Comparison of ENCODE assay signal across 17 cellular contexts in genomic region chr9:136663311-136663679, GRCh38. TPM values are rescaled to one million over a fixed set of nuclear protein-coding genes. Genes with fewer than 3 reads are reported as not detected.
DNase-seq lines count a peak whose midpoint lies in the region; ATAC-seq and TF ChIP-seq lines count a peak whose summit lies in the region.
"Had no signal": no experiment of that assay in that cellular context is flagged by ENCODE, and none has a peak within 500 bp of the region (broad histone marks: within the 10 kb centered on the region; RNA-seq: fewer than 3 reads in every experiment).

No MANE protein-coding gene starts in this region.

- H3K36me3 ChIP-seq in BLaER1 treated with 17β-estradiol and CSF1 and Interleukin-3, amounts not matched to agents 10 nM and 100 nM, result no peaks in the 10 kb centered on the region
- peaks cover 20% of the 10 kb centered on the region for H3K36me3 ChIP-seq in lower lobe of right lung
- H3K36me3 ChIP-seq in spleen, result peaks cover 0 to 36% (median 5%) of the 10 kb centered on the region in 6 donors

- TF ChIP-seq POLR2A in spleen (IDR thresholded peaks at IDR 0.05), result no peak

- intact Hi-C loops in lower lobe of right lung (cut with DNase I) (no loop called here), spleen (cut with DNase I; ENCODE audit: low total_unique reads) (no loop called here)

- DNase-seq in coronary artery (ENCODE audit: low spot score), result no peak
- no peak for DNase-seq in lower lobe of right lung
- no peak for DNase-seq in spleen
- no peak for DNase-seq in effector CD4-positive, alpha-beta T cell
- DNase-seq: ACHN; activated CD4-positive, alpha-beta T cell treated with anti-CD3 and anti-CD28 coated beads, Interleukin-2, amount 50 U/mL, for 4 hours; activated T-cell treated with anti-CD3 and anti-CD28 coated beads, Interleukin-2, amount 50 U/mL, for 24 hours; CD4-positive, alpha-beta memory T cell; effector memory CD4-positive, alpha-beta T cell; foreskin fibroblast; NCI-H1092 treated with DMSO at 0.1 percent for 48 hours; stimulated activated CD4-positive, alpha-beta T cell treated with anti-CD3 and anti-CD28 coated beads, Interleukin-4, amount 100 ng/mL, for 24 hours; stimulated activated CD8-positive, alpha-beta memory T cell treated with anti-CD3 and anti-CD28 coated beads, Interleukin-4, amount 100 ng/mL, for 48 hours had no signal

- 33 to 45% (median 35%) methylated on average over 14 to 16 of the region's 16 CpGs for WGBS in spleen, 5 donors

- H3K9me3 ChIP-seq in BLaER1 treated with 17β-estradiol and CSF1 and Interleukin-3, amounts not matched to agents 10 nM and 100 nM (replicated peaks in 1 of 11), result no peaks in the 10 kb centered on the region
- no peaks in the 10 kb centered on the region for H3K9me3 ChIP-seq in lower lobe of right lung
- no peaks in the 10 kb centered on the region for H3K9me3 ChIP-seq in spleen

- ATAC-seq in lower lobe of right lung (no peak), HG03159 (IDR thresholded peaks at IDR 0.05; ENCODE audit: unreplicated experiment) (no peak), GM19397 (IDR thresholded peaks at IDR 0.05; ENCODE audit: unreplicated experiment) (no peak), HG03175 (IDR thresholded peaks at IDR 0.05; ENCODE audit: unreplicated experiment) (no peak)

- peaks cover 33 to 94% (median 65%) of the 10 kb centered on the region in 11 experiments; a peak in 20 of 22 replicates for H3K27me3 ChIP-seq in BLaER1 treated with 17β-estradiol and CSF1 and Interleukin-3, amounts not matched to agents 10 nM and 100 nM
- H3K27me3 ChIP-seq in lower lobe of right lung (ENCODE audit: low read depth) (peaks cover 67% of the 10 kb centered on the region), spleen (replicated peaks in 1 of 7) (peaks cover 3 to 96% (median 57%) of the 10 kb centered on the region in 7 donors)

- H3K4me2 ChIP-seq in BLaER1 treated with 17β-estradiol and CSF1 and Interleukin-3, amounts not matched to agents 10 nM and 100 nM, result peak overlapping the region; percentile 5 to 100 (median 98); a peak in 20 of 22 replicates

- TF ChIP-seq CTCF in coronary artery (IDR thresholded peaks at IDR 0.05), result no peak
- no peak for TF ChIP-seq CTCF in lower lobe of right lung (IDR thresholded peaks at IDR 0.05)
- no peak for TF ChIP-seq CTCF in spleen (IDR thresholded peaks at IDR 0.05 in 8 of 11, conservative IDR thresholded peaks at IDR 0.05 in 3 of 11)

- H3K9ac ChIP-seq in BLaER1 treated with 17β-estradiol and CSF1 and Interleukin-3, amounts not matched to agents 10 nM and 100 nM, result peak overlapping the region in 4 of 11 experiments; percentile 5 to 39 (median 17); a peak in 3 of 22 replicates

- no peak overlapping the region for H3K4me3 ChIP-seq in BLaER1 treated with 17β-estradiol and CSF1 and Interleukin-3, amounts not matched to agents 10 nM and 100 nM
- H3K4me3 ChIP-seq in coronary artery (peak overlapping the region; percentile 76), lower lobe of right lung (peak overlapping the region; percentile 61), spleen (peak overlapping the region; percentile 48 to 84 (median 64))

- peaks cover 40 to 95% (median 93%) of the 10 kb centered on the region in 10 experiments for H3K4me1 ChIP-seq in BLaER1 treated with 17β-estradiol and CSF1 and Interleukin-3, amounts not matched to agents 10 nM and 100 nM
- peaks cover 6% of the 10 kb centered on the region for H3K4me1 ChIP-seq in lower lobe of right lung
- peaks cover 6 to 72% (median 35%) of the 10 kb centered on the region in 6 donors for H3K4me1 ChIP-seq in spleen

- no peak overlapping the region for H3K27ac ChIP-seq in BLaER1 treated with 17β-estradiol and CSF1 and Interleukin-3, amounts not matched to agents 10 nM and 100 nM
- H3K27ac ChIP-seq in coronary artery, result peak overlapping the region in 1 of 2 donors; percentile 72
- H3K27ac ChIP-seq in lower lobe of right lung, result peak overlapping the region; percentile 94
- peak overlapping the region; percentile 38 to 90 (median 84) for H3K27ac ChIP-seq in spleen

- peaks cover 0 to 58% (median 20%) of the 10 kb centered on the region in 11 experiments; a peak in 18 of 22 replicates for H4K20me1 ChIP-seq in BLaER1 treated with 17β-estradiol and CSF1 and Interleukin-3, amounts not matched to agents 10 nM and 100 nM

RNA-seq across cellular contexts. Expression of gene EGFL7, which starts 0.6 kb away (rescaled TPM):
- 230 TPM for total RNA-seq in lower lobe of right lung
- 100 to 1,000 TPM; 132 to 246 (median 179) TPM for total RNA-seq in spleen
- 100 to 1,000 TPM; 169 to 522 (median 409) TPM for polyA plus RNA-seq in spleen
- total RNA-seq: CD4-positive, alpha-beta memory T cell had no signal

RNA-seq across cellular contexts. Expression of gene AGPAT2, which starts 24.0 kb away (rescaled TPM):
- total RNA-seq in lower lobe of right lung, result 106 TPM
- total RNA-seq in spleen, result 10 to 100 TPM; 26.9 to 47.7 (median 40.4) TPM
- polyA plus RNA-seq in spleen, result 10 to 100 TPM; 31.9 to 43.8 (median 35.1) TPM

RNA-seq across cellular contexts. Expression of gene DIPK1B, which starts 49.1 kb away (rescaled TPM):
- total RNA-seq in lower lobe of right lung, result 15.1 TPM
- 10 to 100 TPM in 5 of 7 donors, 1 to 10 TPM in 2; 5.2 to 26.5 (median 13.3) TPM for total RNA-seq in spleen
- polyA plus RNA-seq in spleen, result 10 to 100 TPM in 2 of 3 donors, 1 to 10 TPM in 1; 8.2 to 16.8 (median 11.3) TPM
- total RNA-seq: CD4-positive, alpha-beta memory T cell had no signal
- polyA plus RNA-seq: CD4-positive, alpha-beta memory T cell had no signal

Comparison
In these comparisons a context has a peak if more than half of its experiments do, and no peak if none do; other contexts are left out.
1. H3K27ac ChIP-seq: peak in lower lobe of right lung (single experiment) and spleen (8 of 8); none in BLaER1 treated with 17β-estradiol and CSF1 and Interleukin-3, amounts not matched to agents 10 nM and 100 nM (0 of 11).
2. H3K4me3 ChIP-seq: peak in coronary artery (single experiment), lower lobe of right lung (single experiment) and spleen (8 of 8); none in BLaER1 treated with 17β-estradiol and CSF1 and Interleukin-3, amounts not matched to agents 10 nM and 100 nM (0 of 10).